Comparison of ENCODE assay signal across 21 cellular contexts in the genomic region with DNA sequence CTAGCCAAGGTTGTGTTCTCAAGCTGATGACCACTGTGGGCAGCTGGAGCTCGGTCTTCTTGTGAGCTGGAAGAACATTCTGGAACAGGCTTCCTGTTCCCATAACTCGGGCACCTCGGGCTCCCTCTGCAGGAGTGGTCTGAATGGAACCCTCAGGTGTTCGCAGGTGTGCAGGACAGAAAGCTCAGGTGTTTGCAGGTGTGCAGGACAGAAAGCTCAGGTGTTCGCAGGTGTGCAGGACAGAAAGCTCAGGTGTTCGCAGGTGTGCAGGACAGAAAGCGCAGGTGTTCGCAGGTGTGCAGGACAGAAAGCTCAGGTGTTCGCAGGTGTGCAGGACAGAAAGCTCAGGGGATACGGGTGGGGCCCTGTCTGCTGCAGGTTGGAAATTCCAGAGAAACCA.
DNase-seq lines count a peak whose midpoint lies in the region; ATAC-seq and TF ChIP-seq lines count a peak whose summit lies in the region.
"Had no signal": no experiment of that assay in that cellular context is flagged by ENCODE, and none has a peak within 500 bp of the region (broad histone marks: within the 10 kb centered on the region; RNA-seq: fewer than 3 reads in every experiment).

No MANE protein-coding gene starts in this region.

- 94 to 98% methylated on average over 6 to 10 of the region's 10 CpGs for WGBS in endodermal cell (ENCODE audit: insufficient coverage in 1 of 2, insufficient read length in 1 of 2), 2 experiments

- H3K4me3 ChIP-seq in RWPE2 (ENCODE audit: severe bottlenecking) (no peak overlapping the region), endodermal cell (ENCODE audit: low read length) (no peak overlapping the region), breast epithelium (no peak overlapping the region)
- H3K4me3 ChIP-seq: SK-N-MC had no signal

- peak overlapping the region; percentile 84 for H3K27ac Mint-ChIP-seq in activated naive CD4-positive, alpha-beta T cell treated with anti-CD3 and anti-CD28 coated beads, Interleukin-2, amount 50 U/mL, for 24 hours
- no peak overlapping the region for H3K27ac Mint-ChIP-seq in activated naive CD4-positive, alpha-beta T cell treated with anti-CD3 and anti-CD28 coated beads for 36 hours
- no peak overlapping the region for H3K27ac Mint-ChIP-seq in endodermal cell

- H3K4me1 ChIP-seq in RWPE2 (ENCODE audit: insufficient read depth, poor library complexity, severe bottlenecking): no peaks in the 10 kb centered on the region
- H3K4me1 ChIP-seq in endodermal cell (ENCODE audit: control insufficient read depth, insufficient read depth, low read length): no peaks in the 10 kb centered on the region
- H3K4me1 ChIP-seq in breast epithelium: no peaks in the 10 kb centered on the region

- no peak for TF ChIP-seq POLR2A in breast epithelium (IDR thresholded peaks at IDR 0.05)

- no peak overlapping the region for H3K27ac ChIP-seq in RWPE2 (ENCODE audit: poor library complexity, severe bottlenecking)
- H3K27ac ChIP-seq in endodermal cell (ENCODE audit: low read depth, low read length): no peak overlapping the region
- no peak overlapping the region for H3K27ac ChIP-seq in breast epithelium
- H3K27ac ChIP-seq: SK-N-MC had no signal

- intact Hi-C loops in activated naive CD4-positive, alpha-beta T cell treated with anti-CD3 and anti-CD28 coated beads for 36 hours (cut with micrococcal nuclease): no loop called here
- intact Hi-C loops in breast epithelium (cut with DNase I; ENCODE audit: low total_unique reads): no loop called here

- no peaks in the 10 kb centered on the region for H3K9me3 Mint-ChIP-seq in activated naive CD4-positive, alpha-beta T cell treated with anti-CD3 and anti-CD28 coated beads, Interleukin-2, amount 50 U/mL, for 24 hours
- no peaks in the 10 kb centered on the region for H3K9me3 Mint-ChIP-seq in activated naive CD4-positive, alpha-beta T cell treated with anti-CD3 and anti-CD28 coated beads for 36 hours
- H3K9me3 Mint-ChIP-seq in endodermal cell: no peaks in the 10 kb centered on the region
- H3K9me3 Mint-ChIP-seq: CD8-positive, alpha-beta memory T cell had no signal

- CTCF ChIA-PET in activated naive CD4-positive, alpha-beta T cell treated with anti-CD3 and anti-CD28 coated beads for 36 hours (lab: Charles Lee): interaction anchor here (0.7 kb wide), 2 partner anchors 85 to 177 kb away, joined by 3 read pairs; no protein-coding TSS in a partner anchor

- H3K36me3 Mint-ChIP-seq in activated naive CD4-positive, alpha-beta T cell treated with anti-CD3 and anti-CD28 coated beads, Interleukin-2, amount 50 U/mL, for 24 hours: no peaks in the 10 kb centered on the region
- peaks cover 1% of the 10 kb centered on the region for H3K36me3 Mint-ChIP-seq in activated naive CD4-positive, alpha-beta T cell treated with anti-CD3 and anti-CD28 coated beads for 36 hours (ENCODE audit: low read depth)
- H3K36me3 Mint-ChIP-seq in endodermal cell (ENCODE audit: low read depth): no peaks in the 10 kb centered on the region

- ATAC-seq in RWPE2 (ENCODE audit: low read depth): no peak
- ATAC-seq: Panc1 had no signal

- H3K27me3 Mint-ChIP-seq in activated naive CD4-positive, alpha-beta T cell treated with anti-CD3 and anti-CD28 coated beads, Interleukin-2, amount 50 U/mL, for 24 hours: no peaks in the 10 kb centered on the region
- H3K27me3 Mint-ChIP-seq in activated naive CD4-positive, alpha-beta T cell treated with anti-CD3 and anti-CD28 coated beads for 36 hours (ENCODE audit: low read depth): no peaks in the 10 kb centered on the region
- H3K27me3 Mint-ChIP-seq in endodermal cell (ENCODE audit: insufficient read depth): no peaks in the 10 kb centered on the region
- H3K27me3 Mint-ChIP-seq: CD8-positive, alpha-beta memory T cell had no signal

- DNase-seq in activated naive CD4-positive, alpha-beta T cell treated with anti-CD3 and anti-CD28 coated beads for 36 hours: no peak
- peak; percentile 29 for DNase-seq in RWPE2 (ENCODE audit: low spot score)
- peak; percentile 37 for DNase-seq in endodermal cell
- no peak for DNase-seq in ecto neural progenitor cell (ENCODE audit: low spot score)
- no peak for DNase-seq in NCI-H524 treated with DMSO at 0.1 percent for 48 hours (lab: John Stamatoyannopoulos, UW)
- no peak for DNase-seq in breast epithelium (ENCODE audit: low spot score in 2 of 2)
- DNase-seq: C1 segment of cervical spinal cord; CD8-positive, alpha-beta memory T cell; DMS 273 treated with DMSO at 0.1 percent for 48 hours; H7; KBM-7; MV-4-11; NCI-H1105 treated with DMSO at 0.1 percent for 48 hours; NCI-H1694; NCI-H2029 treated with DMSO at 0.1 percent for 48 hours; NCI-H2227 treated with DMSO at 0.1 percent for 48 hours; NCI-H69; SIG-M5 had no signal

- H3K27me3 ChIP-seq in RWPE2 (ENCODE audit: insufficient read depth, poor library complexity, severe bottlenecking) (no peaks in the 10 kb centered on the region), endodermal cell (ENCODE audit: control insufficient read depth, insufficient read depth, low read length, poor library complexity, severe bottlenecking) (no peaks in the 10 kb centered on the region), breast epithelium (no peaks in the 10 kb centered on the region)

- H3K4me1 Mint-ChIP-seq in activated naive CD4-positive, alpha-beta T cell treated with anti-CD3 and anti-CD28 coated beads, Interleukin-2, amount 50 U/mL, for 24 hours: peaks cover 23% of the 10 kb centered on the region
- H3K4me1 Mint-ChIP-seq in activated naive CD4-positive, alpha-beta T cell treated with anti-CD3 and anti-CD28 coated beads for 36 hours (ENCODE audit: low read depth): peaks cover 2% of the 10 kb centered on the region
- peaks cover 28% of the 10 kb centered on the region for H3K4me1 Mint-ChIP-seq in endodermal cell

- H3K36me3 ChIP-seq in RWPE2 (ENCODE audit: low read depth) (no peaks in the 10 kb centered on the region), endodermal cell (ENCODE audit: control insufficient read depth, insufficient read depth, low read length) (no peaks in the 10 kb centered on the region), breast epithelium (no peaks in the 10 kb centered on the region)

- H3K9me3 ChIP-seq in RWPE2 (ENCODE audit: severe bottlenecking) (no peaks in the 10 kb centered on the region), endodermal cell (ENCODE audit: control insufficient read depth, low read length) (no peaks in the 10 kb centered on the region), breast epithelium (no peaks in the 10 kb centered on the region)

- no peak overlapping the region for H3K4me3 Mint-ChIP-seq in activated naive CD4-positive, alpha-beta T cell treated with anti-CD3 and anti-CD28 coated beads, Interleukin-2, amount 50 U/mL, for 24 hours
- H3K4me3 Mint-ChIP-seq in activated naive CD4-positive, alpha-beta T cell treated with anti-CD3 and anti-CD28 coated beads for 36 hours: no peak overlapping the region
- H3K4me3 Mint-ChIP-seq in endodermal cell: no peak overlapping the region
- H3K4me3 Mint-ChIP-seq: CD8-positive, alpha-beta memory T cell had no signal

- H3K9ac ChIP-seq in endodermal cell (ENCODE audit: extremely low read depth, low read length, poor library complexity, severe bottlenecking): no peak overlapping the region

- no peak for TF ChIP-seq CTCF in RWPE2 (IDR thresholded peaks at IDR 0.05; ENCODE audit: poor library complexity, severe bottlenecking)
- no peak for TF ChIP-seq CTCF in endodermal cell (conservative IDR thresholded peaks at IDR 0.05)
- no peak for TF ChIP-seq CTCF in breast epithelium (IDR thresholded peaks at IDR 0.05)

Comparison
In these comparisons a context has a peak if more than half of its experiments do, and no peak if none do; other contexts are left out.
1. DNase-seq: peak in RWPE2 (single experiment) and endodermal cell (single experiment); none in activated naive CD4-positive, alpha-beta T cell treated with anti-CD3 and anti-CD28 coated beads for 36 hours (single experiment), ecto neural progenitor cell (single experiment), NCI-H524 treated with DMSO at 0.1 percent for 48 hours (single experiment) and breast epithelium (0 of 2).